9 cellular contexts compared by ENCODE assay signal in the genomic region with DNA sequence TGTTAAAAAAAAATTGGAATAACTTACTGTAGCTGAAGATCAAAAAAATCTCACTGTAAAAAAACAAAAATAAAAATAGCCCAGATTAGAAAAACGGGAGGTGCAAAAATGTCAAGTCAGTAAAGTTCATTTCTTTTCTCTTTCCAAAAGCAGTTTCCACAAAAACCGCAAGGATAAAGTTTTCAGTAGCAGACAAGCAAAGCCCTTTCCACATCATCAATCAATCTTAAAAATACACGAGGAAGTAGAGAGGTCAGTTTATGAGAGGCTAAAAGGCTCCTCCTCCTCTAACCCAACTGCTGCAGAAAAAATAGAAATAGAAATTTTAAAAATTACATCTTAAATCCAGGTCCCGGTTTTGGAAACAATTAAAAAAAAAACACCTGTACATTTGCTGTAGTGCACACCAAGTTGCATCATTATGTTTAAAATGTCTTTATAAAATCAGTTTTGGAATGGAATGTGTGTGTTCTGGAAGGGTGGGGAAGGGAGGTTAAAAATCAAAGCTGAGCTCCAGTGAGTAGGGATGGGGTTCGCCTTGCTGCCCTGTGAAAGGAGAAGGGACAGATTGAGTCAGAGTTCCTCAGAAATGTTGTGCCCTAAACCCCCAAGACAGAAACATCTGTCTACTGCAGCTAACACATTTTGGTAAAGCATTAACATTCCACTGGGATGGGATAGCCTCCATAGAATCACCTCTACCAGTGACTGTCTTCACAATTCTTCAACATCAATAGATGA. TPM values are rescaled to one million over a fixed set of nuclear protein-coding genes. Genes with fewer than 3 reads are reported as not detected.
DNase-seq lines count a peak whose midpoint lies in the region; ATAC-seq, FAIRE-seq and TF ChIP-seq lines count a peak whose summit lies in the region.
"Had no signal": no experiment of that assay in that cellular context is flagged by ENCODE, and none has a peak within 500 bp of the region (broad histone marks: within the 10 kb centered on the region; RNA-seq: fewer than 3 reads in every experiment).

No MANE protein-coding gene starts in this region.

- TF ChIP-seq CTCF in A549 (IDR thresholded peaks at IDR 0.05) (no peak), HEK293 (tag by site-specific recombination; IDR thresholded peaks at IDR 0.05) (no peak), WTC11 (IDR thresholded peaks at IDR 0.05) (no peak)

- CTCF ChIA-PET in A549 (lab: Yijun Ruan, JAX) (interaction anchor here (1.1 to 1.3 kb wide), 2 partner anchors 7 to 23 kb away, joined by 3 read pairs; no protein-coding TSS in a partner anchor), HEK293 (lab: Yijun Ruan, JAX) (interaction anchor here (0.7 kb wide), 1 partner anchor 160 kb away, joined by 4 read pairs; no protein-coding TSS in a partner anchor), WTC11 (lab: Charles Lee) (no interaction called here)

- no peak for TF ChIP-seq POLR2A in A549 (IDR thresholded peaks at IDR 0.05; ENCODE audit: low read length)

- H3K4me3 Mint-ChIP-seq in WTC11: peak overlapping the region; percentile 100

- H3K27ac ChIP-seq in A549 (peak overlapping the region in 1 of 2 experiments; percentile 18; a peak in 1 of 6 replicates), HEK293 (ENCODE audit: extremely low read depth, low read depth, low read length) (peak overlapping the region; percentile 21; the same call in 1 of the 2 replicates), iPS-18a (ENCODE audit: low read length) (no peak overlapping the region)

- H3K9me3 ChIP-seq in A549 (no peaks in the 10 kb centered on the region), HEK293 (ENCODE audit: control insufficient read depth, insufficient read depth, low read depth, low read length) (no peaks in the 10 kb centered on the region), iPS-18a (ENCODE audit: control insufficient read depth, low read depth, low read length) (no peaks in the 10 kb centered on the region)

- ATAC-seq in A549 (peak; percentile 23 to 28; a peak in 3 of 6 replicates), WTC11 (no peak), HG02973 (IDR thresholded peaks at IDR 0.05; ENCODE audit: unreplicated experiment) (no peak)

- H3K27ac Mint-ChIP-seq in WTC11: peak overlapping the region; percentile 81

- peaks cover 62 to 94% of the 10 kb centered on the region in 2 experiments for H3K36me3 ChIP-seq in HEK293 (ENCODE audit: control insufficient read depth in 2 of 2, insufficient read depth in 1 of 2, low read length in 2 of 2)
- peaks cover 90% of the 10 kb centered on the region for H3K36me3 ChIP-seq in iPS-18a (ENCODE audit: control insufficient read depth, low read depth, low read length)

- no peaks in the 10 kb centered on the region for H3K27me3 ChIP-seq in iPS-18a (ENCODE audit: control insufficient read depth, insufficient read depth, low read length)

- no peak for TF ChIP-seq RAD21 in A549 (conservative IDR thresholded peaks at IDR 0.05 in 1 of 2, IDR thresholded peaks at IDR 0.05 in 1 of 2)

- H3K9me3 Mint-ChIP-seq in WTC11: no peaks in the 10 kb centered on the region

- H3K4me1 Mint-ChIP-seq in WTC11: peaks cover 73% of the 10 kb centered on the region

- TF ChIP-seq EP300 in A549 (IDR thresholded peaks at IDR 0.05): no peak

- H3K36me3 Mint-ChIP-seq in WTC11: peaks cover 93% of the 10 kb centered on the region

- H3K27me3 Mint-ChIP-seq in WTC11 (ENCODE audit: low read depth): no peaks in the 10 kb centered on the region

- H3K9ac ChIP-seq in iPS-18a (ENCODE audit: low read length): peak overlapping the region; percentile 41

- H3K4me3 ChIP-seq in A549 (peak overlapping the region; percentile 10; the same call in 2 of the 3 replicates), HEK293 (ENCODE audit: low read depth, low read length) (no peak overlapping the region; the same call in 1 of the 2 replicates), iPS-18a (ENCODE audit: low read length) (peak overlapping the region; percentile 98)

- H3K4me1 ChIP-seq in A549: peaks cover 67% of the 10 kb centered on the region
- H3K4me1 ChIP-seq in HEK293 (ENCODE audit: control insufficient read depth, insufficient read depth, low read length): peaks cover 27% of the 10 kb centered on the region
- H3K4me1 ChIP-seq in iPS-18a (ENCODE audit: control insufficient read depth, low read depth, low read length): peaks cover 22% of the 10 kb centered on the region

- POLR2A ChIA-PET in A549 (lab: Yijun Ruan, JAX): no interaction called here
- POLR2A ChIA-PET in HEK293 (lab: Yijun Ruan, JAX): no interaction called here
- POLR2A ChIA-PET in WTC11 (lab: Charles Lee): no interaction called here

- DNase-seq in A549 (ENCODE audit: low read depth in 1 of 2, low spot score in 1 of 2) (no peak), WTC11 (ENCODE audit: low spot score) (no peak), GM19238 (ENCODE audit: insufficient read length, low spot score) (no peak), NK-92 (lab: John Stamatoyannopoulos, UW; ENCODE audit: unreplicated experiment) (no peak), COLO829 (ENCODE audit: low spot score) (no peak)
- DNase-seq: NCI-H446 treated with DMSO at 0.1 percent for 48 hours had no signal

- WGBS in A549 (ENCODE audit: missing lambda C conversion rate): 35% methylated on average over 5 of the region's 5 CpGs

- H3K4me2 ChIP-seq in A549: peak overlapping the region; percentile 97

- FAIRE-seq in A549 (lab: Jason Lieb, UNC): no peak

TF ChIP-seq in A549, 52 proteins besides CTCF, POLR2A, EP300 and RAD21:
- TF ChIP-seq, protein P1, sequence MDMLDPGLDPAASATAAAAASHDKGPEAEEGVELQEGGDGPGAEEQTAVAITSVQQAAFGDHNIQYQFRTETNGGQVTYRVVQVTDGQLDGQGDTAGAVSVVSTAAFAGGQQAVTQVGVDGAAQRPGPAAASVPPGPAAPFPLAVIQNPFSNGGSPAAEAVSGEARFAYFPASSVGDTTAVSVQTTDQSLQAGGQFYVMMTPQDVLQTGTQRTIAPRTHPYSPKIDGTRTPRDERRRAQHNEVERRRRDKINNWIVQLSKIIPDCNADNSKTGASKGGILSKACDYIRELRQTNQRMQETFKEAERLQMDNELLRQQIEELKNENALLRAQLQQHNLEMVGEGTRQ (IDR thresholded peaks at IDR 0.05): no peak
- TF ChIP-seq MAFK (IDR thresholded peaks at IDR 0.05; ENCODE audit: partially characterized antibody): peak; percentile 13
TF ChIP-seq in A549: peak in this region for 1.

TF ChIP-seq in HEK293, 187 proteins besides CTCF, POLR2A, EP300 and RAD21 (continues in another document):
- peak; percentile 76; the same call in 1 of the 2 replicates for TF ChIP-seq MZF1 (tag by site-specific recombination; IDR thresholded peaks at IDR 0.05; ENCODE audit: borderline replicate concordance)
- TF ChIP-seq, protein P2, sequence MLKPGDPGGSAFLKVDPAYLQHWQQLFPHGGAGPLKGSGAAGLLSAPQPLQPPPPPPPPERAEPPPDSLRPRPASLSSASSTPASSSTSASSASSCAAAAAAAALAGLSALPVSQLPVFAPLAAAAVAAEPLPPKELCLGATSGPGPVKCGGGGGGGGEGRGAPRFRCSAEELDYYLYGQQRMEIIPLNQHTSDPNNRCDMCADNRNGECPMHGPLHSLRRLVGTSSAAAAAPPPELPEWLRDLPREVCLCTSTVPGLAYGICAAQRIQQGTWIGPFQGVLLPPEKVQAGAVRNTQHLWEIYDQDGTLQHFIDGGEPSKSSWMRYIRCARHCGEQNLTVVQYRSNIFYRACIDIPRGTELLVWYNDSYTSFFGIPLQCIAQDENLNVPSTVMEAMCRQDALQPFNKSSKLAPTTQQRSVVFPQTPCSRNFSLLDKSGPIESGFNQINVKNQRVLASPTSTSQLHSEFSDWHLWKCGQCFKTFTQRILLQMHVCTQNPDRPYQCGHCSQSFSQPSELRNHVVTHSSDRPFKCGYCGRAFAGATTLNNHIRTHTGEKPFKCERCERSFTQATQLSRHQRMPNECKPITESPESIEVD (tag by site-specific recombination; IDR thresholded peaks at IDR 0.05): peak; percentile 97
- TF ChIP-seq ZNF600 (tag by site-specific recombination; IDR thresholded peaks at IDR 0.05): peak; percentile 87

TF ChIP-seq in WTC11, 78 proteins besides CTCF, POLR2A, EP300 and RAD21:
- 0 out of 2 replicates have a peak, but pooled peaks have one; percentile 34 for TF ChIP-seq EMX1 (CRISPR knock-in tag; IDR thresholded peaks at IDR 0.05)
- TF ChIP-seq ETV6 (CRISPR knock-in tag; IDR thresholded peaks at IDR 0.05): no peak

RNA-seq across cellular contexts. Expression of a gene that starts 5.8 kb away (rescaled TPM):
- 1,057 and 1,207 TPM in 2 replicates for polyA plus RNA-seq in A549 (2011; rRNA removed)
- 399 and 453 TPM in 2 replicates for polyA plus RNA-seq in A549 (2012; cell fraction: cytosol; rRNA removed)
- 407 and 724 TPM in 2 replicates for polyA plus RNA-seq in A549 (2012; cell fraction: nucleus; rRNA removed)
- 1,069 to 1,196 TPM (median 1,087 TPM) in 3 replicates for polyA plus RNA-seq in A549 (2017; fragmentation: RNase III; extraction: RNeasy Plus Mini Kit Qiagen cat#74134 plus additional on column Dnase treatment)
- polyA minus RNA-seq in A549 (2011; rRNA and poly(A)+ RNA removed): 580 and 783 TPM in 2 replicates
- total RNA-seq in WTC11 (2021): 982 to 1,062 TPM (median 1,056 TPM) in 3 replicates

RNA-seq across cellular contexts. Expression of a gene that starts 16.4 kb away (rescaled TPM):
- polyA plus RNA-seq in A549 (2011; rRNA removed) (0.87 and 1.5 TPM in 2 replicates), A549 (2017; fragmentation: RNase III; extraction: RNeasy Plus Mini Kit Qiagen cat#74134 plus additional on column Dnase treatment) (0.26 to 0.37 TPM (median 0.26 TPM) in 3 replicates)
- polyA plus RNA-seq in A549 (2012; cell fraction: cytosol; rRNA removed): 0.20 and 0.23 TPM in 2 replicates
- polyA plus RNA-seq in A549 (2012; cell fraction: nucleus; rRNA removed): 0.22 and 0.30 TPM in 2 replicates
- 0.29 and 1.4 TPM in 2 replicates for polyA minus RNA-seq in A549 (2011; rRNA and poly(A)+ RNA removed)
- 0.41 to 0.71 TPM (median 0.50 TPM) in 3 replicates for total RNA-seq in WTC11 (2021)

Comparison
In these comparisons a context has a peak if more than half of its experiments do, and no peak if none do; other contexts are left out.
1. ATAC-seq: peak in A549 (2 of 2); none in WTC11 (single experiment) and HG02973 (single experiment).